Comparison of ENCODE assay signal across 8 cellular contexts in genomic region chr9:69758981-69759477, GRCh38. TPM values are rescaled to one million over a fixed set of nuclear protein-coding genes. Genes with fewer than 3 reads are reported as not detected.
A peak's percentile ranks its signal among the peaks of the same experiment; 100 is the strongest.
DNase-seq lines count a peak whose midpoint lies in the region; ATAC-seq and TF ChIP-seq lines count a peak whose summit lies in the region.

No MANE protein-coding gene starts in this region.

- H3K27ac Mint-ChIP-seq in activated B cell treated with CpG ODN at 0.5 μM for 24 hours, result peak overlapping the region; percentile 94

- peak; percentile 8 for ATAC-seq in HG03108 (IDR thresholded peaks at IDR 0.05; ENCODE audit: unreplicated experiment)
- ATAC-seq in activated B cell treated with CpG ODN at 0.5 μM for 24 hours (ENCODE audit: low read depth), result no peak
- ATAC-seq in heart left ventricle, result peak in 1 of 4 donors; percentile 1
- no peak for ATAC-seq in GM21717 (IDR thresholded peaks at IDR 0.05; ENCODE audit: unreplicated experiment)

- TF ChIP-seq POLR2A in heart left ventricle (IDR thresholded peaks at IDR 0.05) (no peak), sigmoid colon (IDR thresholded peaks at IDR 0.05) (no peak)

- peaks cover 8% of the 10 kb centered on the region for H3K36me3 Mint-ChIP-seq in activated B cell treated with CpG ODN at 0.5 μM for 24 hours (ENCODE audit: low read depth)

- H3K4me3 ChIP-seq in heart left ventricle (peak overlapping the region; percentile 76 to 98 (median 90)), sigmoid colon (peak overlapping the region; percentile 71 to 84 (median 80))

- H3K27me3 ChIP-seq in heart left ventricle (no peaks in the 10 kb centered on the region), sigmoid colon (no peaks in the 10 kb centered on the region)

- H3K4me3 Mint-ChIP-seq in activated B cell treated with CpG ODN at 0.5 μM for 24 hours, result peak overlapping the region; percentile 95

- H3K36me3 ChIP-seq in heart left ventricle, result no peaks in the 10 kb centered on the region
- H3K36me3 ChIP-seq in sigmoid colon, result no peaks in the 10 kb centered on the region

- intact Hi-C loops in activated B cell treated with CpG ODN at 0.5 μM for 24 hours (cut with micrococcal nuclease) (loop anchor here (1.0 to 2.0 kb wide), 3 partner anchors 86 to 723 kb away; partner anchors contain the start of gene APBA1), heart left ventricle (cut with DNase I) (loop anchor here in 7 of 10 donors (1.0 to 10.0 kb wide), 6 partner anchors 86 to 506 kb away; partner anchors contain the start of gene APBA1 (in 6 of the 7)), sigmoid colon (cut with DNase I) (loop anchor here (2.0 kb wide), 1 partner anchor 86 kb away; the partner anchor contains the start of gene APBA1)

- 0 to 2% (median 1%) methylated on average over 8 of the region's 8 CpGs for WGBS in heart left ventricle, 4 donors
- WGBS in sigmoid colon, 2 donors, result 0 to 1% methylated on average over 8 of the region's 8 CpGs

- peaks cover 25% of the 10 kb centered on the region for H3K4me1 Mint-ChIP-seq in activated B cell treated with CpG ODN at 0.5 μM for 24 hours

- CTCF ChIA-PET in activated B cell treated with CpG ODN at 0.5 μM for 24 hours (lab: Charles Lee), result no interaction called here

- no peaks in the 10 kb centered on the region for H3K9me3 Mint-ChIP-seq in activated B cell treated with CpG ODN at 0.5 μM for 24 hours

- DNase-seq in NCI-H2171 treated with DMSO at 0.1 percent for 48 hours (lab: John Stamatoyannopoulos, UW), result peak; percentile 25
- DNase-seq in NCI-H2171 (lab: John Stamatoyannopoulos, UW), result no peak
- DNase-seq in activated B cell treated with CpG ODN at 0.5 μM for 24 hours, result no peak
- no peak for DNase-seq in heart left ventricle
- DNase-seq in sigmoid colon, result no peak
- no peak for DNase-seq in 8988T

- POLR2A ChIA-PET in activated B cell treated with CpG ODN at 0.5 μM for 24 hours (lab: Charles Lee), result interaction anchor here (0.7 to 1.1 kb wide), 2 partner anchors 25 to 499 kb away, joined by 3 to 5 read pairs; no protein-coding TSS in a partner anchor

- H3K27me3 Mint-ChIP-seq in activated B cell treated with CpG ODN at 0.5 μM for 24 hours, result no peaks in the 10 kb centered on the region

- H3K4me1 ChIP-seq in heart left ventricle (peaks cover 3 to 35% (median 19%) of the 10 kb centered on the region in 12 donors), sigmoid colon (peaks cover 0 to 37% (median 21%) of the 10 kb centered on the region in 4 donors)

- TF ChIP-seq CTCF in activated B cell treated with CpG ODN at 0.5 μM for 24 hours (IDR thresholded peaks at IDR 0.05) (no peak), heart left ventricle (IDR thresholded peaks at IDR 0.05) (no peak), sigmoid colon (IDR thresholded peaks at IDR 0.05) (no peak)

- H3K27ac ChIP-seq in heart left ventricle (peak overlapping the region; percentile 93 to 98 (median 98)), sigmoid colon (peak overlapping the region; percentile 93 to 96 (median 95))

- TF ChIP-seq EP300 in sigmoid colon (IDR thresholded peaks at IDR 0.05), result no peak

- no peaks in the 10 kb centered on the region for H3K9me3 ChIP-seq in heart left ventricle
- H3K9me3 ChIP-seq in sigmoid colon, result no peaks in the 10 kb centered on the region

RNA-seq across cellular contexts. Expression of gene PTAR1, which starts 0.8 kb away (rescaled TPM):
- total RNA-seq in activated B cell treated with CpG ODN at 0.5 μM for 24 hours, result 39.3 and 49.5 TPM in 2 replicates
- total RNA-seq in heart left ventricle, result 10 to 100 TPM; 18.4 to 37.4 (median 25.8) TPM
- 1 to 10 TPM; 5.8 to 9.1 TPM for polyA plus RNA-seq in heart left ventricle
- 10 to 100 TPM; 39.5 to 79.6 (median 74.9) TPM for total RNA-seq in sigmoid colon
- 1 to 10 TPM; 7.2 to 9.9 (median 7.4) TPM for polyA plus RNA-seq in sigmoid colon
